ENCODE assay signal across 2 cellular contexts in genomic region chr19:1229056-1229607, GRCh38.
A peak's percentile ranks its signal among the peaks of the same experiment; 100 is the strongest.
TF ChIP-seq lines count a peak whose summit lies in the region.

No MANE protein-coding gene starts in this region.

TF ChIP-seq in K562, 482 proteins besides CTCF, POLR2A, EP300 and RAD21:
- TF ChIP-seq SREBF2 (CRISPR knock-in tag; IDR thresholded peaks at IDR 0.05): no peak
- no peak for TF ChIP-seq ZFPM2 (CRISPR knock-in tag; IDR thresholded peaks at IDR 0.05)
- no peak for TF ChIP-seq ZNF354B (CRISPR knock-in tag; IDR thresholded peaks at IDR 0.05)
- TF ChIP-seq CREB1 (IDR thresholded peaks at IDR 0.05): no peak
- TF ChIP-seq CREB1 (CRISPR knock-in tag; IDR thresholded peaks at IDR 0.05): no peak
- no peak for TF ChIP-seq KHSRP (IDR thresholded peaks at IDR 0.05)
- no peak for TF ChIP-seq EZH2 (IDR thresholded peaks at IDR 0.05; ENCODE audit: borderline replicate concordance, low read depth, low read length)
- TF ChIP-seq NCOR1 (IDR thresholded peaks at IDR 0.05): no peak
- TF ChIP-seq ZNF830 (CRISPR knock-in tag; IDR thresholded peaks at IDR 0.05): no peak
- TF ChIP-seq EGR1 (conservative IDR thresholded peaks at IDR 0.05): no peak
- no peak for TF ChIP-seq L3MBTL2 (IDR thresholded peaks at IDR 0.05)
- TF ChIP-seq CHD2 (IDR thresholded peaks at IDR 0.05; ENCODE audit: low read depth, low read length): no peak
- no peak for TF ChIP-seq SMAD2 (IDR thresholded peaks at IDR 0.05; ENCODE audit: low read depth, low read length)
- TF ChIP-seq ZBTB33 (CRISPR knock-in tag; IDR thresholded peaks at IDR 0.05): peak; percentile 93
- TF ChIP-seq POLR2G (IDR thresholded peaks at IDR 0.05; ENCODE audit: low read depth, low read length): peak; percentile 72
- no peak for TF ChIP-seq ETV5 (CRISPR knock-in tag; IDR thresholded peaks at IDR 0.05; ENCODE audit: low read depth)
- TF ChIP-seq RBM22 (IDR thresholded peaks at IDR 0.05; ENCODE audit: low read depth, low read length, poor library complexity, severe bottlenecking): peak; percentile 73
- no peak for TF ChIP-seq ZNF398 (CRISPR knock-in tag; IDR thresholded peaks at IDR 0.05)

TF ChIP-seq in H1, 55 proteins besides CTCF, POLR2A, EP300 and RAD21:
- no peak for TF ChIP-seq SRF (IDR thresholded peaks at IDR 0.05; ENCODE audit: low read depth, low read length)
- TF ChIP-seq ATF2 (IDR thresholded peaks at IDR 0.05; ENCODE audit: low read length): no peak
- TF ChIP-seq GABPA (IDR thresholded peaks at IDR 0.05; ENCODE audit: borderline replicate concordance, insufficient read depth, low read length): peak; percentile 61; the same call in 1 of the 2 replicates
